ENCODE assay signal across 20 cellular contexts in genomic region chr5:160744253-160745112, GRCh38.
"Had no signal": no experiment of that assay in that cellular context is flagged by ENCODE, and none has a peak within 500 bp of the region (broad histone marks: within the 10 kb centered on the region; RNA-seq: fewer than 3 reads in every experiment).

No MANE protein-coding gene starts in this region.

- ATAC-seq: activated naive CD8-positive, alpha-beta T cell treated with anti-CD3 and anti-CD28 coated beads, Interleukin-2, amount 50 U/mL, for 24 hours; heart right ventricle; mucosa of descending colon; naive thymus-derived CD4-positive, alpha-beta T cell; stimulated activated naive B cell treated with anti-CD40 and anti-IgM and Interleukin-4, amounts not matched to agents 10 μg/mL and 1 μg/mL and 100 μg/mL, for 72 hours had no signal

- DNase-seq: activated CD4-positive, alpha-beta T cell treated with anti-CD3 and anti-CD28 coated beads, Interleukin-2, amount 10 ng/mL, durations not matched to agents 7 days and 5 days; activated CD4-positive, CD25-positive, alpha-beta regulatory T cell; activated CD8-positive, alpha-beta memory T cell treated with anti-CD3 and anti-CD28 coated beads, Interleukin-2, amount 50 U/mL, for 4 hours; activated effector memory CD4-positive, alpha-beta T cell treated with Interleukin-2 at 50 U/mL for 16 hours; activated naive CD4-positive, alpha-beta T cell treated with anti-CD3 and anti-CD28 coated beads, Interleukin-2, amount 10 ng/mL, durations not matched to agents 7 days and 5 days; activated naive CD8-positive, alpha-beta T cell treated with anti-CD3 and anti-CD28 coated beads, Interleukin-2, amount 50 U/mL, for 24 hours; activated T-cell treated with anti-CD3 and anti-CD28 coated beads, Interleukin-2, amount 50 U/mL, for 48 hours; anterior cingulate cortex; brain microvascular endothelial cell; central memory CD4-positive, alpha-beta T cell; colonic mucosa; esophagus squamous epithelium; heart right ventricle; immature natural killer cell; kidney glomerular epithelial cell; left ventricle myocardium inferior; mucosa of descending colon; naive thymus-derived CD4-positive, alpha-beta T cell; nucleus accumbens; stimulated activated naive B cell treated with anti-CD40 and anti-IgM and Interleukin-4, amounts not matched to agents 10 μg/mL and 1 μg/mL and 100 μg/mL, for 72 hours had no signal

- H3K4me3 ChIP-seq: colonic mucosa, esophagus squamous epithelium, heart right ventricle, left ventricle myocardium inferior, mucosa of descending colon had no signal

- H3K27ac ChIP-seq: brain microvascular endothelial cell, colonic mucosa, esophagus squamous epithelium, heart right ventricle, left ventricle myocardium inferior had no signal

- H3K4me1 ChIP-seq: colonic mucosa, esophagus squamous epithelium had no signal

- H3K27me3 ChIP-seq: brain microvascular endothelial cell, colonic mucosa, esophagus squamous epithelium had no signal

- H3K9me3 ChIP-seq: colonic mucosa, esophagus squamous epithelium, heart right ventricle, left ventricle myocardium inferior, mucosa of descending colon had no signal

- H3K36me3 ChIP-seq: brain microvascular endothelial cell, colonic mucosa, esophagus squamous epithelium, heart right ventricle, left ventricle myocardium inferior had no signal
